23 cellular contexts compared by ENCODE assay signal in the genomic region with DNA sequence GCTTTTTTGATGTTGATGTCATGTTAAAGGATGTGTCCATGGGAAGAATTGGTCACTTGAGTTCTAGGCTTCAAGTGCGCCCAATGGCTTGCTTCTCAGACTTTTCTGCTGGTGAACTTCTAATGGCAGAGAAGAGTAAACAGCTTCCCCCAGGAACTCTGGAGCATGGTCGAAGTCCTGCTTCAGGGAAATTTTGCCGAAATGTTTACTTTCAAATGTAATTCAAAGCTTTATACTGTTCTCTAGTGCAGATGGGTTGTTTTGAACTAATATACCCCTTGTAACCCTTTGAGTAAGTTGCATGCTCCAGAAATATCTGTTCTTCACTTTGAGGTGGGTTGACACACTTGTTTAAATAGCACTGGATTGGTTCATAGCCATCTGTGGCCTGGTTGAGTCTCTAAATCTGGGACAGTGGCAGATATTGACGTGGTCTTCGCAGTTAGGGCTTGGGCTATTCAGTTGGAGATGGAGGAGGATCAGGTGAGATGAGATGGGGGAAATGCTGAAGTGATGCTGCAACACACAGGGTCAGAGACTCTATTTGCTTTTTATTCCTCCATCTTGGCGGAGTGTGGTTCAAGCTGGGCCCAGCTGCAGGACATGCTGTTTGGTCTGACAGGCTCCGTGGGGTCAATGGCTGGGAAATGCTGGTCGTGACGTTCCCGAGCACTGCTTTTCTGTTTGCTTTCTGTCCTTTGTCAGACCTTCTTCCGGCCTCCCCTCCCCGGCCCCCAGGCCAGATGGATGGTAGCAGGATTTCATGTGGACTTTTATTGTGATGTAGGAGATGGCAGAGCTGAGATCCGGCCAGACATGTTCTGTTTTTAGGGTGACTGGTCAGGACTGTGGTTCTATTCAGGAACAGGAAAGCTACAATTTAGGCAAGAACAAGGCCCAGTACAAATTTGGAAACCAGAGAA. TPM values are rescaled to one million over a fixed set of nuclear protein-coding genes. Genes with fewer than 3 reads are reported as not detected.
DNase-seq lines count a peak whose midpoint lies in the region; ATAC-seq, FAIRE-seq and TF ChIP-seq lines count a peak whose summit lies in the region.
"Had no signal": no experiment of that assay in that cellular context is flagged by ENCODE, and none has a peak within 500 bp of the region (broad histone marks: within the 10 kb centered on the region; RNA-seq: fewer than 3 reads in every experiment).

No MANE protein-coding gene starts in this region.

- H3K9me3 ChIP-seq in H1 (ENCODE audit: insufficient read depth in 2 of 2, low read depth in 1 of 2, low read length in 1 of 2) = no peaks in the 10 kb centered on the region
- no peaks in the 10 kb centered on the region for H3K9me3 ChIP-seq in HepG2 (ENCODE audit: low read length)
- H3K9me3 ChIP-seq in neural progenitor cell (ENCODE audit: low read depth) = no peaks in the 10 kb centered on the region
- no peaks in the 10 kb centered on the region for H3K9me3 ChIP-seq in psoas muscle

- H3K4me2 ChIP-seq in GM23338 = peak overlapping the region; percentile 35; the same call in 1 of the 2 replicates
- H3K4me2 ChIP-seq in H1 (ENCODE audit: insufficient read depth in 1 of 2, low read depth in 2 of 2, low read length in 2 of 2) = no peak overlapping the region
- H3K4me2 ChIP-seq in HepG2 (ENCODE audit: low read depth, low read length) = no peak overlapping the region
- H3K4me2 ChIP-seq in neural progenitor cell = peak overlapping the region; percentile 45

- DNase-seq in GM23338 (ENCODE audit: low spot score) (no peak), H1 (ENCODE audit: low read depth in 1 of 2, low spot score in 2 of 2) (no peak), HepG2 (ENCODE audit: low spot score) (peak; percentile 35), neural progenitor cell (ENCODE audit: low spot score) (no peak), psoas muscle (no peak), foreskin keratinocyte (no peak), iPS-NIHi11 (ENCODE audit: low spot score) (no peak)
- DNase-seq: COR-L47, DMS 273 treated with DMSO at 0.1 percent for 48 hours, DND-41, GDM1, HFFc6, KG1, MV-4-11, NCI-H1417, NCI-H187, NCI-H2107, NCI-H2227 treated with DMSO at 0.1 percent for 48 hours, NCI-H524, NCI-H82, RPMI8226 had no signal

- H3K36me3 ChIP-seq in GM23338 (ENCODE audit: insufficient read depth) (no peaks in the 10 kb centered on the region), H1 (ENCODE audit: control insufficient read depth in 2 of 4, insufficient read depth in 4 of 4, low read length in 3 of 4) (peaks cover 0 to 6% (median 1%) of the 10 kb centered on the region in 4 experiments; a peak in 4 of 8 replicates), HepG2 (replicated peaks in 1 of 2; ENCODE audit: control insufficient read depth in 1 of 2, insufficient read depth in 2 of 2, low read length in 2 of 2) (peaks cover 14 to 58% of the 10 kb centered on the region in 2 experiments), neural progenitor cell (no peaks in the 10 kb centered on the region), psoas muscle (ENCODE audit: insufficient read depth in 1 of 2, low read depth in 1 of 2) (no peaks in the 10 kb centered on the region)

- peak overlapping the region; percentile 7 for H2BK5ac ChIP-seq in H1 (ENCODE audit: low read depth, low read length)

- H3K4me1 ChIP-seq in GM23338 (ENCODE audit: insufficient read depth) (peaks cover 12% of the 10 kb centered on the region), H1 (replicated peaks in 1 of 4; ENCODE audit: control insufficient read depth in 3 of 4, insufficient read depth in 4 of 4, low read length in 3 of 4) (peaks cover 3 to 9% (median 6%) of the 10 kb centered on the region in 4 experiments; a peak in 4 of 7 replicates), HepG2 (ENCODE audit: insufficient read depth, low read length) (peaks cover 20% of the 10 kb centered on the region), neural progenitor cell (peaks cover 13% of the 10 kb centered on the region), psoas muscle (no peaks in the 10 kb centered on the region), foreskin keratinocyte (no peaks in the 10 kb centered on the region)

- H3K79me1 ChIP-seq in H1 (ENCODE audit: low read depth, low read length) = peaks cover 13% of the 10 kb centered on the region

- H2AFZ ChIP-seq in GM23338 (no peak overlapping the region), H1 (ENCODE audit: low read length) (no peak overlapping the region), HepG2 (ENCODE audit: low read length) (no peak overlapping the region), neural progenitor cell (replicated peaks) (no peak overlapping the region)

- H2AK5ac ChIP-seq in H1 (ENCODE audit: low read depth, low read length) = no peak overlapping the region

- H3K27ac ChIP-seq in GM23338 (ENCODE audit: low read depth) (peak overlapping the region; percentile 40; the same call in 1 of the 2 replicates), H1 (ENCODE audit: low read depth, low read length) (0 out of 2 replicates have a peak overlapping the region, but pooled peaks have one; percentile 29), HepG2 (ENCODE audit: extremely low read length, insufficient read depth, low read length) (peak overlapping the region; percentile 23), neural progenitor cell (peak overlapping the region; percentile 39), psoas muscle (no peak overlapping the region), foreskin keratinocyte (no peak overlapping the region)

- CTCF ChIA-PET in H1 (lab: Charles Lee; ENCODE audit: partially characterized antibody) = interaction anchor here (1.0 to 2.0 kb wide), 2 partner anchors 21 to 30 kb away, joined by 3 to 5 read pairs; no protein-coding TSS in a partner anchor
- CTCF ChIA-PET in HepG2 (lab: Yijun Ruan, JAX; ENCODE audit: low intra/inter-chr PET ratio, low total read pairs) = no interaction called here

- no peak overlapping the region for H2BK20ac ChIP-seq in H1 (ENCODE audit: low read length)

- no peak for FAIRE-seq in H1 (lab: Jason Lieb, UNC)
- FAIRE-seq in HepG2 (lab: Jason Lieb, UNC) = no peak
- FAIRE-seq: GM12878 had no signal

- WGBS in H1 (ENCODE audit: extremely low coverage in 1 of 2, insufficient coverage in 1 of 2, insufficient read length in 1 of 2, insufficient replicate concordance in 2 of 2, low coverage in 1 of 2, low lambda C conversion rate in 2 of 2, missing lambda C conversion rate in 1 of 2), 2 experiments = 91% methylated on average over 13 of the region's 13 CpGs; no CpG with 5 or more reads in 1 of the 2 experiments
- 90% methylated on average over 13 of the region's 13 CpGs for WGBS in HepG2 (ENCODE audit: low lambda C conversion rate)
- 85 to 90% (median 87%) methylated on average over 13 of the region's 13 CpGs for WGBS in psoas muscle, 3 donors

- H3K4me3 ChIP-seq in GM23338 (no peak overlapping the region), H1 (ENCODE audit: extremely low read depth in 1 of 4, insufficient read depth in 2 of 4, low read depth in 3 of 4, low read length in 4 of 4) (no peak overlapping the region), HepG2 (replicated peaks in 1 of 3; ENCODE audit: insufficient read depth in 1 of 3, low read depth in 2 of 3, low read length in 3 of 3) (no peak overlapping the region), neural progenitor cell (no peak overlapping the region), psoas muscle (no peak overlapping the region)
- H3K4me3 ChIP-seq: GM12878 had no signal

- in situ Hi-C loops in HepG2 (cut with HindIII; ENCODE audit: extremely low pct_ligation_motif_present, low pct_unique_long_range_greater_than_20kb) = no loop called here

- ATAC-seq in GM23338 (no peak), HepG2 (peak; percentile 67), psoas muscle (no peak), foreskin keratinocyte (no peak)
- ATAC-seq: GM12878 had no signal

- H4K5ac ChIP-seq in H1 (ENCODE audit: insufficient read length, low read depth, low read length) = no peak overlapping the region

- H3K9ac ChIP-seq in H1 (replicated peaks in 1 of 4; ENCODE audit: extremely low read depth in 1 of 4, low read depth in 3 of 4, low read length in 3 of 4) = no peak overlapping the region
- H3K9ac ChIP-seq in HepG2 (ENCODE audit: insufficient read depth, low read depth, low read length) = no peak overlapping the region
- no peak overlapping the region for H3K9ac ChIP-seq in neural progenitor cell

- H3K9me2 ChIP-seq in GM23338 (ENCODE audit: insufficient read depth) = no peaks in the 10 kb centered on the region

- H4K8ac ChIP-seq in H1 (ENCODE audit: extremely low read depth, insufficient read depth, low read length) = no peak overlapping the region

- no peak overlapping the region for H3K23ac ChIP-seq in H1 (ENCODE audit: insufficient read length)

- peak overlapping the region; percentile 95 for H3K27ac Mint-ChIP-seq in GM23338
- no peak overlapping the region for H3K27ac Mint-ChIP-seq in neural progenitor cell
- H3K27ac Mint-ChIP-seq: B cell, HFFc6 had no signal

- peaks cover 79% of the 10 kb centered on the region for H3K79me2 ChIP-seq in GM23338 (replicated peaks; ENCODE audit: insufficient read depth)
- peaks cover 2 to 53% of the 10 kb centered on the region in 2 experiments; a peak in 2 of 4 replicates for H3K79me2 ChIP-seq in H1 (ENCODE audit: control insufficient read depth in 1 of 2, insufficient read depth in 2 of 2, low read length in 2 of 2)
- H3K79me2 ChIP-seq in HepG2 (ENCODE audit: insufficient read depth, low read length) = peaks cover 34% of the 10 kb centered on the region
- peaks cover 58% of the 10 kb centered on the region for H3K79me2 ChIP-seq in neural progenitor cell (ENCODE audit: low read depth)

- no TSS peak for BruUV-seq in HepG2 (replicated peaks; lab: Mats Ljungman, UMichigan)

- 0 out of 2 replicates have a peak overlapping the region, but pooled peaks have one; percentile 89 for H2BK15ac ChIP-seq in H1 (ENCODE audit: low read length)

- peak overlapping the region; percentile 52; the same call in 1 of the 2 replicates for H3K18ac ChIP-seq in H1 (ENCODE audit: extremely low read depth, low read length)

- H4K20me1 ChIP-seq in GM23338 (replicated peaks; ENCODE audit: insufficient read depth) = no peaks in the 10 kb centered on the region
- H4K20me1 ChIP-seq in H1 (replicated peaks in 1 of 2; ENCODE audit: control insufficient read depth in 1 of 2, insufficient read depth in 2 of 2, low read length in 2 of 2) = peaks cover 0 to 2% of the 10 kb centered on the region in 2 experiments
- no peaks in the 10 kb centered on the region for H4K20me1 ChIP-seq in HepG2 (ENCODE audit: insufficient read depth, low read length)
- H4K20me1 ChIP-seq in neural progenitor cell (ENCODE audit: low read depth) = peaks cover 12% of the 10 kb centered on the region

- H3K23me2 ChIP-seq in H1 (ENCODE audit: low read depth, low read length) = no peaks in the 10 kb centered on the region; the same call in 1 of the 2 replicates

- TF ChIP-seq POLR2A in H1 (IDR thresholded peaks at IDR 0.05; ENCODE audit: control extremely low read depth in 1 of 2, low read depth in 2 of 2, low read length in 2 of 2) (no peak), HepG2 (IDR thresholded peaks at IDR 0.05; ENCODE audit: insufficient read depth in 1 of 2, low read depth in 2 of 2, low read length in 2 of 2) (no peak)

- TF ChIP-seq CTCF in GM23338 (conservative IDR thresholded peaks at IDR 0.05; ENCODE audit: low read depth in 2 of 2) = no peak
- TF ChIP-seq CTCF in H1 (IDR thresholded peaks at IDR 0.05; ENCODE audit: control extremely low read depth in 1 of 3, insufficient read depth in 1 of 3, low read depth in 1 of 3, low read length in 3 of 3) = no peak
- TF ChIP-seq CTCF in HepG2 (CRISPR knock-in tag; IDR thresholded peaks at IDR 0.05) = no peak
- TF ChIP-seq CTCF in neural progenitor cell (IDR thresholded peaks at IDR 0.05) = no peak
- TF ChIP-seq CTCF in psoas muscle (IDR thresholded peaks at IDR 0.05) = no peak
- TF ChIP-seq CTCF in foreskin keratinocyte (conservative IDR thresholded peaks at IDR 0.05) = no peak

- TF ChIP-seq RAD21 in H1 (IDR thresholded peaks at IDR 0.05 in 1 of 2, conservative IDR thresholded peaks at IDR 0.05 in 1 of 2; ENCODE audit: low read depth in 2 of 2, low read length in 2 of 2) (no peak), HepG2 (CRISPR knock-in tag; IDR thresholded peaks at IDR 0.05) (no peak)

- peak overlapping the region; percentile 60; the same call in 1 of the 2 replicates for H2BK12ac ChIP-seq in H1 (ENCODE audit: low read depth, low read length)

- POLR2A ChIA-PET in H1 (lab: Charles Lee; ENCODE audit: partially characterized antibody) (interaction anchor here (0.5 to 1.0 kb wide), 2 partner anchors 19 to 71 kb away, joined by 3 read pairs; no protein-coding TSS in a partner anchor), HepG2 (lab: Yijun Ruan, JAX) (interaction anchor here (0.8 kb wide), 1 partner anchor 35 kb away, joined by 3 read pairs; no protein-coding TSS in a partner anchor)

- H3F3A ChIP-seq in GM23338 (replicated peaks; ENCODE audit: low read depth) (no peaks in the 10 kb centered on the region), neural progenitor cell (ENCODE audit: low read depth) (peaks cover 10% of the 10 kb centered on the region)

- H3K14ac ChIP-seq in H1 (ENCODE audit: insufficient read length) = no peak overlapping the region

- H2BK120ac ChIP-seq in H1 (replicated peaks; ENCODE audit: low read depth, low read length) = no peak overlapping the region

- H3K4me1 Mint-ChIP-seq in GM23338 (peaks cover 50% of the 10 kb centered on the region), neural progenitor cell (peaks cover 4% of the 10 kb centered on the region)

- H3K9me3 Mint-ChIP-seq in GM23338 = no peaks in the 10 kb centered on the region
- H3K9me3 Mint-ChIP-seq in neural progenitor cell = no peaks in the 10 kb centered on the region
- H3K9me3 Mint-ChIP-seq: HFFc6 had no signal

- H3K27me3 ChIP-seq in GM23338 (ENCODE audit: insufficient read depth) (no peaks in the 10 kb centered on the region), H1 (replicated peaks in 1 of 4; ENCODE audit: control insufficient read depth in 3 of 4, extremely low read depth in 1 of 4, insufficient read depth in 3 of 4, low read length in 3 of 4) (no peaks in the 10 kb centered on the region), HepG2 (ENCODE audit: control insufficient read depth in 1 of 2, insufficient read depth in 2 of 2, low read length in 2 of 2) (no peaks in the 10 kb centered on the region), neural progenitor cell (no peaks in the 10 kb centered on the region), psoas muscle (ENCODE audit: insufficient read depth in 3 of 3, low read length in 2 of 3) (no peaks in the 10 kb centered on the region), foreskin keratinocyte (no peaks in the 10 kb centered on the region)

- peaks cover 5% of the 10 kb centered on the region for H3K27me3 Mint-ChIP-seq in GM23338 (ENCODE audit: insufficient read depth, low read depth, poor library complexity)
- no peaks in the 10 kb centered on the region for H3K27me3 Mint-ChIP-seq in neural progenitor cell (ENCODE audit: insufficient read depth, low read depth)
- H3K27me3 Mint-ChIP-seq: B cell had no signal

- H4K91ac ChIP-seq in H1 (replicated peaks; ENCODE audit: insufficient read length, low read length) = no peak overlapping the region

- H3K4me3 Mint-ChIP-seq in GM23338 (no peak overlapping the region; the same call in 2 of the 3 replicates), neural progenitor cell (no peak overlapping the region)
- H3K4me3 Mint-ChIP-seq: B cell, HFFc6 had no signal

- TF ChIP-seq EP300 in H1 (IDR thresholded peaks at IDR 0.05; ENCODE audit: borderline replicate concordance in 1 of 2, low read depth in 2 of 2, low read length in 2 of 2) (no peak), HepG2 (IDR thresholded peaks at IDR 0.05; ENCODE audit: low read depth in 2 of 2, low read length in 2 of 2) (peak in 1 of 2 experiments; percentile 17; a peak in 1 of 4 replicates), HepG2 (CRISPR knock-in tag; IDR thresholded peaks at IDR 0.05; ENCODE audit: borderline replicate concordance) (no peak)

- H3K36me3 Mint-ChIP-seq in GM23338 (ENCODE audit: low read depth) (peaks cover 20% of the 10 kb centered on the region), neural progenitor cell (peaks cover 57% of the 10 kb centered on the region)

- no peak overlapping the region for H3K56ac ChIP-seq in H1 (replicated peaks; ENCODE audit: insufficient read length, low read depth, low read length)

- intact Hi-C loops in HepG2 (cut with micrococcal nuclease; ENCODE audit: unreplicated experiment) = no loop called here
- intact Hi-C loops in psoas muscle (cut with DNase I) = no loop called here

- H3K4ac ChIP-seq in H1 (replicated peaks; ENCODE audit: insufficient read length, low read depth, low read length) = no peak overlapping the region

RNA-seq across cellular contexts. Expression of a gene that starts 35.9 kb away (rescaled TPM):
- total RNA-seq in GM23338 (2014; rRNA removed; shearing (Covaris generic)) = 60.4 and 70.6 TPM in 2 replicates
- polyA plus RNA-seq in GM23338 (2016; fragmentation: Nextera tagmentation; extraction: Ambion mirVana) (20.0 and 26.4 TPM in 2 replicates), H1 (2011; rRNA removed) (8.7 and 15.5 TPM in 2 replicates), HepG2 (2011; rRNA removed) (29.5 and 36.9 TPM in 2 replicates), psoas muscle (1 to 10 TPM; 4.4 to 5.8 (median 4.9) TPM), foreskin keratinocyte (51.8 and 61.3 TPM in 2 replicates)
- 55.5 and 61.2 TPM in 2 replicates for total RNA-seq in H1 (2021; fragmentation: NEBNext Ultra II Directional; extraction: Animal tissue kit (Norgen Biotek cat#: 25700))
- 19.2 TPM for polyA plus RNA-seq in H1 (2011; cell fraction: cytosol; rRNA removed)
- 14.5 TPM for polyA plus RNA-seq in H1 (2011; cell fraction: nucleus; rRNA removed)
- polyA plus RNA-seq in H1 (2012, experiment 1 of 2) = 25.4 to 39.3 TPM (median 30.2 TPM) in 4 replicates
- 7.5 TPM for polyA plus RNA-seq in H1 (2012, experiment 2 of 2)
- polyA plus RNA-seq in H1 (2013, experiment 1 of 2) = 25.9 TPM
- polyA plus RNA-seq in H1 (2013, experiment 2 of 2) = 25.8 TPM
- 47.7 and 68.1 TPM in 2 replicates for polyA minus RNA-seq in H1 (2011; rRNA and poly(A)+ RNA removed)
- polyA minus RNA-seq in H1 (2011; cell fraction: cytosol; rRNA and poly(A)+ RNA removed) = 34.9 TPM
- polyA minus RNA-seq in H1 (2011; cell fraction: nucleus; rRNA and poly(A)+ RNA removed) = 70.6 TPM
- total RNA-seq in HepG2 (2016; rRNA removed; fragmentation: Illumina TruSeq; extraction: Trizol) (89.8 and 134 TPM in 2 replicates), neural progenitor cell (ENCODE audit: low replicate concordance) (64.8 and 88.0 TPM in 2 replicates), psoas muscle (10 to 100 TPM in 2 of 4 donors, 1 to 10 TPM in 2; 7.9 to 14.1 (median 11.2) TPM), foreskin keratinocyte (216 and 220 TPM in 2 replicates)
- total RNA-seq in HepG2 (2016; cell fraction: cytosol; rRNA removed; fragmentation: Illumina TruSeq; extraction: Trizol; ENCODE audit: low read depth) = 6.6 and 8.5 TPM in 2 replicates
- total RNA-seq in HepG2 (2016; cell fraction: insoluble cytoplasmic fraction; rRNA removed; fragmentation: Illumina TruSeq; extraction: Trizol) = 89.7 and 128 TPM in 2 replicates
- total RNA-seq in HepG2 (2016; cell fraction: membrane; rRNA removed; fragmentation: Illumina TruSeq; extraction: Trizol) = 27.4 and 29.4 TPM in 2 replicates
- 108 and 113 TPM in 2 replicates for total RNA-seq in HepG2 (2016; cell fraction: nucleus; rRNA removed; fragmentation: Illumina TruSeq; extraction: Trizol)
- 14.6 and 19.2 TPM in 2 replicates for polyA plus RNA-seq in HepG2 (2011; cell fraction: cytosol; rRNA removed)
- 34.7 and 34.9 TPM in 2 replicates for polyA plus RNA-seq in HepG2 (2011; cell fraction: nucleus; rRNA removed)
- 29.4 and 36.8 TPM in 2 replicates for polyA plus RNA-seq in HepG2 (2012)
- 2.2 and 2.6 TPM in 2 replicates for polyA plus RNA-seq in HepG2 (2016; cell fraction: cytosol; fragmentation: Illumina TruSeq; extraction: Trizol; ENCODE audit: low read depth)
- 101 and 106 TPM in 2 replicates for polyA plus RNA-seq in HepG2 (2016; cell fraction: insoluble cytoplasmic fraction; fragmentation: Illumina TruSeq; extraction: Trizol; ENCODE audit: low read depth)
- polyA plus RNA-seq in HepG2 (2016; cell fraction: membrane; fragmentation: Illumina TruSeq; extraction: Trizol; ENCODE audit: low read depth) = 8.4 and 10.5 TPM in 2 replicates
- polyA plus RNA-seq in HepG2 (2016; cell fraction: nucleus; fragmentation: Illumina TruSeq; extraction: Trizol; ENCODE audit: insufficient read depth, low read depth) = 79.1 and 80.1 TPM in 2 replicates
- 12.3 and 50.8 TPM in 2 replicates for polyA minus RNA-seq in HepG2 (2011; rRNA and poly(A)+ RNA removed; ENCODE audit: low replicate concordance)
- 45.9 and 51.5 TPM in 2 replicates for polyA minus RNA-seq in HepG2 (2011; cell fraction: cytosol; rRNA and poly(A)+ RNA removed)
- polyA minus RNA-seq in HepG2 (2011; cell fraction: nucleus; rRNA and poly(A)+ RNA removed) = 155 and 169 TPM in 2 replicates

Comparison
In these comparisons a context has a peak if more than half of its experiments do, and no peak if none do; other contexts are left out.
1. H3K27ac ChIP-seq: peak in GM23338 (single experiment), H1 (single experiment), HepG2 (single experiment) and neural progenitor cell (single experiment); none in psoas muscle (single experiment) and foreskin keratinocyte (single experiment).
2. H3K4me2 ChIP-seq: peak in GM23338 (single experiment) and neural progenitor cell (single experiment); none in H1 (0 of 2) and HepG2 (single experiment).